In the genomic region with DNA sequence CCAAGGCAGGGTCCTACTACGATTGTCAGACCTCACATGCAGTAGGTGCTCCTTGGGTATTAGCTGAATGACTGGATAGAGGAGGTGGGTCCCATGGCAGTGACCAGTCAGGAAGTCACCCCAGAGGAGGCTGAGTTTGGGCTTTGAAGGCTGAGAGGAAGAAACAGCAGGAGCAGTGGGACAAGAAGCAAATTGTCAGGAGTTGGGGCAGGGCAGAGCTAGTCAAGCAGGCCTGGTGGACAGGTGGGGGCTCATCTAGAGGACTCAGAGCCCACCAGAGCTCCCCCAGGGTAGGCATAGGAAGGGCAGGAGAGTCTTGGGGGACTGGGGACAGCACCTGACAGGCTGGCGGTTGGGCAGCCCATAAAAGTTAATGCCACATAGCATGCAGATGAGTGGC, we compare ENCODE assay signal across 1 cellular context.
TF ChIP-seq lines count a peak whose summit lies in the region.

No MANE protein-coding gene starts in this region.

TF ChIP-seq in HepG2, 621 proteins besides CTCF, POLR2A, EP300 and RAD21:
- TF ChIP-seq RBM22 (optimal IDR thresholded peaks at IDR 0.05; ENCODE audit: low read length) (no peak), ZC3H13 (CRISPR knock-in tag; IDR thresholded peaks at IDR 0.05) (no peak), ZSCAN30 (CRISPR knock-in tag; IDR thresholded peaks at IDR 0.05) (no peak), HES4 (CRISPR knock-in tag; IDR thresholded peaks at IDR 0.05; ENCODE audit: borderline replicate concordance) (no peak), ZNF264 (CRISPR knock-in tag; IDR thresholded peaks at IDR 0.05) (no peak), MYNN (CRISPR knock-in tag; IDR thresholded peaks at IDR 0.05; ENCODE audit: low read depth) (no peak), ZNF136 (CRISPR knock-in tag; IDR thresholded peaks at IDR 0.05; ENCODE audit: low read depth) (no peak), ZNF333 (CRISPR knock-in tag; IDR thresholded peaks at IDR 0.05; ENCODE audit: borderline replicate concordance) (no peak), ZNF12 (CRISPR knock-in tag; IDR thresholded peaks at IDR 0.05) (no peak), TARDBP (CRISPR knock-in tag; IDR thresholded peaks at IDR 0.05) (no peak), WIZ (CRISPR knock-in tag; IDR thresholded peaks at IDR 0.05) (no peak), ETV5 (CRISPR knock-in tag; IDR thresholded peaks at IDR 0.05; ENCODE audit: borderline replicate concordance) (no peak), ZNF124 (CRISPR knock-in tag; IDR thresholded peaks at IDR 0.05) (no peak)
- TF ChIP-seq, protein P1, sequence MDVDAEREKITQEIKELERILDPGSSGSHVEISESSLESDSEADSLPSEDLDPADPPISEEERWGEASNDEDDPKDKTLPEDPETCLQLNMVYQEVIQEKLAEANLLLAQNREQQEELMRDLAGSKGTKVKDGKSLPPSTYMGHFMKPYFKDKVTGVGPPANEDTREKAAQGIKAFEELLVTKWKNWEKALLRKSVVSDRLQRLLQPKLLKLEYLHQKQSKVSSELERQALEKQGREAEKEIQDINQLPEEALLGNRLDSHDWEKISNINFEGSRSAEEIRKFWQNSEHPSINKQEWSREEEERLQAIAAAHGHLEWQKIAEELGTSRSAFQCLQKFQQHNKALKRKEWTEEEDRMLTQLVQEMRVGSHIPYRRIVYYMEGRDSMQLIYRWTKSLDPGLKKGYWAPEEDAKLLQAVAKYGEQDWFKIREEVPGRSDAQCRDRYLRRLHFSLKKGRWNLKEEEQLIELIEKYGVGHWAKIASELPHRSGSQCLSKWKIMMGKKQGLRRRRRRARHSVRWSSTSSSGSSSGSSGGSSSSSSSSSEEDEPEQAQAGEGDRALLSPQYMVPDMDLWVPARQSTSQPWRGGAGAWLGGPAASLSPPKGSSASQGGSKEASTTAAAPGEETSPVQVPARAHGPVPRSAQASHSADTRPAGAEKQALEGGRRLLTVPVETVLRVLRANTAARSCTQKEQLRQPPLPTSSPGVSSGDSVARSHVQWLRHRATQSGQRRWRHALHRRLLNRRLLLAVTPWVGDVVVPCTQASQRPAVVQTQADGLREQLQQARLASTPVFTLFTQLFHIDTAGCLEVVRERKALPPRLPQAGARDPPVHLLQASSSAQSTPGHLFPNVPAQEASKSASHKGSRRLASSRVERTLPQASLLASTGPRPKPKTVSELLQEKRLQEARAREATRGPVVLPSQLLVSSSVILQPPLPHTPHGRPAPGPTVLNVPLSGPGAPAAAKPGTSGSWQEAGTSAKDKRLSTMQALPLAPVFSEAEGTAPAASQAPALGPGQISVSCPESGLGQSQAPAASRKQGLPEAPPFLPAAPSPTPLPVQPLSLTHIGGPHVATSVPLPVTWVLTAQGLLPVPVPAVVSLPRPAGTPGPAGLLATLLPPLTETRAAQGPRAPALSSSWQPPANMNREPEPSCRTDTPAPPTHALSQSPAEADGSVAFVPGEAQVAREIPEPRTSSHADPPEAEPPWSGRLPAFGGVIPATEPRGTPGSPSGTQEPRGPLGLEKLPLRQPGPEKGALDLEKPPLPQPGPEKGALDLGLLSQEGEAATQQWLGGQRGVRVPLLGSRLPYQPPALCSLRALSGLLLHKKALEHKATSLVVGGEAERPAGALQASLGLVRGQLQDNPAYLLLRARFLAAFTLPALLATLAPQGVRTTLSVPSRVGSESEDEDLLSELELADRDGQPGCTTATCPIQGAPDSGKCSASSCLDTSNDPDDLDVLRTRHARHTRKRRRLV (CRISPR knock-in tag; IDR thresholded peaks at IDR 0.05) = no peak
- TF ChIP-seq, protein P2, sequence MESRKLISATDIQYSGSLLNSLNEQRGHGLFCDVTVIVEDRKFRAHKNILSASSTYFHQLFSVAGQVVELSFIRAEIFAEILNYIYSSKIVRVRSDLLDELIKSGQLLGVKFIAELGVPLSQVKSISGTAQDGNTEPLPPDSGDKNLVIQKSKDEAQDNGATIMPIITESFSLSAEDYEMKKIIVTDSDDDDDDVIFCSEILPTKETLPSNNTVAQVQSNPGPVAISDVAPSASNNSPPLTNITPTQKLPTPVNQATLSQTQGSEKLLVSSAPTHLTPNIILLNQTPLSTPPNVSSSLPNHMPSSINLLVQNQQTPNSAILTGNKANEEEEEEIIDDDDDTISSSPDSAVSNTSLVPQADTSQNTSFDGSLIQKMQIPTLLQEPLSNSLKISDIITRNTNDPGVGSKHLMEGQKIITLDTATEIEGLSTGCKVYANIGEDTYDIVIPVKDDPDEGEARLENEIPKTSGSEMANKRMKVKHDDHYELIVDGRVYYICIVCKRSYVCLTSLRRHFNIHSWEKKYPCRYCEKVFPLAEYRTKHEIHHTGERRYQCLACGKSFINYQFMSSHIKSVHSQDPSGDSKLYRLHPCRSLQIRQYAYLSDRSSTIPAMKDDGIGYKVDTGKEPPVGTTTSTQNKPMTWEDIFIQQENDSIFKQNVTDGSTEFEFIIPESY (CRISPR knock-in tag; IDR thresholded peaks at IDR 0.05) = no peak
- TF ChIP-seq, protein P3, sequence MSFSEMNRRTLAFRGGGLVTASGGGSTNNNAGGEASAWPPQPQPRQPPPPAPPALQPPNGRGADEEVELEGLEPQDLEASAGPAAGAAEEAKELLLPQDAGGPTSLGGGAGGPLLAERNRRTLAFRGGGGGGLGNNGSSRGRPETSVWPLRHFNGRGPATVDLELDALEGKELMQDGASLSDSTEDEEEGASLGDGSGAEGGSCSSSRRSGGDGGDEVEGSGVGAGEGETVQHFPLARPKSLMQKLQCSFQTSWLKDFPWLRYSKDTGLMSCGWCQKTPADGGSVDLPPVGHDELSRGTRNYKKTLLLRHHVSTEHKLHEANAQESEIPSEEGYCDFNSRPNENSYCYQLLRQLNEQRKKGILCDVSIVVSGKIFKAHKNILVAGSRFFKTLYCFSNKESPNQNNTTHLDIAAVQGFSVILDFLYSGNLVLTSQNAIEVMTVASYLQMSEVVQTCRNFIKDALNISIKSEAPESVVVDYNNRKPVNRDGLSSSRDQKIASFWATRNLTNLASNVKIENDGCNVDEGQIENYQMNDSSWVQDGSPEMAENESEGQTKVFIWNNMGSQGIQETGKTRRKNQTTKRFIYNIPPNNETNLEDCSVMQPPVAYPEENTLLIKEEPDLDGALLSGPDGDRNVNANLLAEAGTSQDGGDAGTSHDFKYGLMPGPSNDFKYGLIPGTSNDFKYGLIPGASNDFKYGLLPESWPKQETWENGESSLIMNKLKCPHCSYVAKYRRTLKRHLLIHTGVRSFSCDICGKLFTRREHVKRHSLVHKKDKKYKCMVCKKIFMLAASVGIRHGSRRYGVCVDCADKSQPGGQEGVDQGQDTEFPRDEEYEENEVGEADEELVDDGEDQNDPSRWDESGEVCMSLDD (CRISPR knock-in tag; IDR thresholded peaks at IDR 0.05; ENCODE audit: borderline replicate concordance) = no peak
- TF ChIP-seq, protein P4, sequence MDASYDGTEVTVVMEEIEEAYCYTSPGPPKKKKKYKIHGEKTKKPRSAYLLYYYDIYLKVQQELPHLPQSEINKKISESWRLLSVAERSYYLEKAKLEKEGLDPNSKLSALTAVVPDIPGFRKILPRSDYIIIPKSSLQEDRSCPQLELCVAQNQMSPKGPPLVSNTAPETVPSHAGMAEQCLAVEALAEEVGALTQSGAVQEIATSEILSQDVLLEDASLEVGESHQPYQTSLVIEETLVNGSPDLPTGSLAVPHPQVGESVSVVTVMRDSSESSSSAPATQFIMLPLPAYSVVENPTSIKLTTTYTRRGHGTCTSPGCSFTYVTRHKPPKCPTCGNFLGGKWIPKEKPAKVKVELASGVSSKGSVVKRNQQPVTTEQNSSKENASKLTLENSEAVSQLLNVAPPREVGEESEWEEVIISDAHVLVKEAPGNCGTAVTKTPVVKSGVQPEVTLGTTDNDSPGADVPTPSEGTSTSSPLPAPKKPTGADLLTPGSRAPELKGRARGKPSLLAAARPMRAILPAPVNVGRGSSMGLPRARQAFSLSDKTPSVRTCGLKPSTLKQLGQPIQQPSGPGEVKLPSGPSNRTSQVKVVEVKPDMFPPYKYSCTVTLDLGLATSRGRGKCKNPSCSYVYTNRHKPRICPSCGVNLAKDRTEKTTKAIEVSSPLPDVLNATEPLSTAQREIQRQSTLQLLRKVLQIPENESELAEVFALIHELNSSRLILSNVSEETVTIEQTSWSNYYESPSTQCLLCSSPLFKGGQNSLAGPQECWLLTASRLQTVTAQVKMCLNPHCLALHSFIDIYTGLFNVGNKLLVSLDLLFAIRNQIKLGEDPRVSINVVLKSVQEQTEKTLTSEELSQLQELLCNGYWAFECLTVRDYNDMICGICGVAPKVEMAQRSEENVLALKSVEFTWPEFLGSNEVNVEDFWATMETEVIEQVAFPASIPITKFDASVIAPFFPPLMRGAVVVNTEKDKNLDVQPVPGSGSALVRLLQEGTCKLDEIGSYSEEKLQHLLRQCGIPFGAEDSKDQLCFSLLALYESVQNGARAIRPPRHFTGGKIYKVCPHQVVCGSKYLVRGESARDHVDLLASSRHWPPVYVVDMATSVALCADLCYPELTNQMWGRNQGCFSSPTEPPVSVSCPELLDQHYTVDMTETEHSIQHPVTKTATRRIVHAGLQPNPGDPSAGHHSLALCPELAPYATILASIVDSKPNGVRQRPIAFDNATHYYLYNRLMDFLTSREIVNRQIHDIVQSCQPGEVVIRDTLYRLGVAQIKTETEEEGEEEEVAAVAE (CRISPR knock-in tag; IDR thresholded peaks at IDR 0.05; ENCODE audit: borderline replicate concordance) = no peak
- TF ChIP-seq, protein P5, sequence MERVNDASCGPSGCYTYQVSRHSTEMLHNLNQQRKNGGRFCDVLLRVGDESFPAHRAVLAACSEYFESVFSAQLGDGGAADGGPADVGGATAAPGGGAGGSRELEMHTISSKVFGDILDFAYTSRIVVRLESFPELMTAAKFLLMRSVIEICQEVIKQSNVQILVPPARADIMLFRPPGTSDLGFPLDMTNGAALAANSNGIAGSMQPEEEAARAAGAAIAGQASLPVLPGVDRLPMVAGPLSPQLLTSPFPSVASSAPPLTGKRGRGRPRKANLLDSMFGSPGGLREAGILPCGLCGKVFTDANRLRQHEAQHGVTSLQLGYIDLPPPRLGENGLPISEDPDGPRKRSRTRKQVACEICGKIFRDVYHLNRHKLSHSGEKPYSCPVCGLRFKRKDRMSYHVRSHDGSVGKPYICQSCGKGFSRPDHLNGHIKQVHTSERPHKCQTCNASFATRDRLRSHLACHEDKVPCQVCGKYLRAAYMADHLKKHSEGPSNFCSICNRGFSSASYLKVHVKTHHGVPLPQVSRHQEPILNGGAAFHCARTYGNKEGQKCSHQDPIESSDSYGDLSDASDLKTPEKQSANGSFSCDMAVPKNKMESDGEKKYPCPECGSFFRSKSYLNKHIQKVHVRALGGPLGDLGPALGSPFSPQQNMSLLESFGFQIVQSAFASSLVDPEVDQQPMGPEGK (CRISPR knock-in tag; IDR thresholded peaks at IDR 0.05) = no peak
- TF ChIP-seq, protein P6, sequence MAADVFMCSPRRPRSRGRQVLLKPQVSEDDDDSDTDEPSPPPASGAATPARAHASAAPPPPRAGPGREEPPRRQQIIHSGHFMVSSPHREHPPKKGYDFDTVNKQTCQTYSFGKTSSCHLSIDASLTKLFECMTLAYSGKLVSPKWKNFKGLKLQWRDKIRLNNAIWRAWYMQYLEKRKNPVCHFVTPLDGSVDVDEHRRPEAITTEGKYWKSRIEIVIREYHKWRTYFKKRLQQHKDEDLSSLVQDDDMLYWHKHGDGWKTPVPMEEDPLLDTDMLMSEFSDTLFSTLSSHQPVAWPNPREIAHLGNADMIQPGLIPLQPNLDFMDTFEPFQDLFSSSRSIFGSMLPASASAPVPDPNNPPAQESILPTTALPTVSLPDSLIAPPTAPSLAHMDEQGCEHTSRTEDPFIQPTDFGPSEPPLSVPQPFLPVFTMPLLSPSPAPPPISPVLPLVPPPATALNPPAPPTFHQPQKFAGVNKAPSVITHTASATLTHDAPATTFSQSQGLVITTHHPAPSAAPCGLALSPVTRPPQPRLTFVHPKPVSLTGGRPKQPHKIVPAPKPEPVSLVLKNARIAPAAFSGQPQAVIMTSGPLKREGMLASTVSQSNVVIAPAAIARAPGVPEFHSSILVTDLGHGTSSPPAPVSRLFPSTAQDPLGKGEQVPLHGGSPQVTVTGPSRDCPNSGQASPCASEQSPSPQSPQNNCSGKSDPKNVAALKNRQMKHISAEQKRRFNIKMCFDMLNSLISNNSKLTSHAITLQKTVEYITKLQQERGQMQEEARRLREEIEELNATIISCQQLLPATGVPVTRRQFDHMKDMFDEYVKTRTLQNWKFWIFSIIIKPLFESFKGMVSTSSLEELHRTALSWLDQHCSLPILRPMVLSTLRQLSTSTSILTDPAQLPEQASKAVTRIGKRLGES (CRISPR knock-in tag; IDR thresholded peaks at IDR 0.05; ENCODE audit: borderline replicate concordance) = no peak
